ENCODE assay signal across 1 cellular context in the genomic region with DNA sequence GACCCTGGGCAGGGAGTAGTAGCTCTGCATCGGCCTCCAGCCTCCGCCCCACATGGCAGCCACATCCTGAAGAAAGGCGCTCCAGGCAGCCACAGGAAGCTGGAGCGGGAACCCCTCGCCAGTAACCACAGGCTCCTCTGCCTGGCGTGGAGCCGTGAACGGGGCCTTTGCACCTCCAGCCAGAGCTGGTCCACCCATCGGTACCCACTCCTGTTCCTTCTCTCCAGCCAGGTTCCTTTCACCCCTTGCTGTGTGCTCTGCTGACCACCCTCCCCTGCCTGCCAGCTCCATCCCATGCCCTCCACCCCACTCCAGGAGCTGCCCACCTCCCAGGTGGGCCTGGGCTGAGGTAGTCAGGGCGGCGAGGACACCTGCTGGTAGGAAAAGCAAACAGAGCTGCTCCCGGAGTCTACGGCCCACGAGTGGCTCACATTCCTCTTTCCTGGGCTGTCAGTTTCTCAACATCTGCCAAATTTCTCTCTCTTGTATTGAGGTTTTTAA.
TF ChIP-seq lines count a peak whose summit lies in the region.

No MANE protein-coding gene starts in this region.

TF ChIP-seq in IMR-90, 13 proteins besides CTCF, POLR2A, EP300 and RAD21:
- TF ChIP-seq SMC3 (IDR thresholded peaks at IDR 0.05; ENCODE audit: low read depth, low read length) (peak; percentile 65), FOS (IDR thresholded peaks at IDR 0.05; ENCODE audit: low read depth, low read length) (no peak)
TF ChIP-seq in IMR-90: peak in this region for 1.
